In genomic region chr13:89113744-89114143, GRCh38 we compare ENCODE assay signal across 31 cellular contexts.
"Had no signal": no experiment of that assay in that cellular context is flagged by ENCODE, and none has a peak within 500 bp of the region (broad histone marks: within the 10 kb centered on the region; RNA-seq: fewer than 3 reads in every experiment).

No MANE protein-coding gene starts in this region.

- H3K36me3 Mint-ChIP-seq: activated CD8-positive, alpha-beta memory T cell treated with anti-CD3 and anti-CD28 coated beads, Interleukin-2, amount 10 ng/mL, durations not matched to agents 7 days and 5 days; activated naive CD4-positive, alpha-beta T cell treated with anti-CD3 and anti-CD28 coated beads, Interleukin-2, amount 50 U/mL, for 24 hours; mesothelial cell of epicardium; naive B cell; stimulated activated effector memory CD8-positive, alpha-beta T cell treated with anti-CD3 and anti-CD28 coated beads, Interleukin-12 subunit alpha, Interleukin-12 subunit beta, amount 100 ng/mL, for 72 hours had no signal

- H3K27ac ChIP-seq: breast epithelium, pancreas, prostate gland, sigmoid colon, thoracic aorta had no signal

- H3K4me1 Mint-ChIP-seq: activated CD4-positive, alpha-beta T cell treated with anti-CD3 and anti-CD28 coated beads for 36 hours; activated CD8-positive, alpha-beta memory T cell treated with anti-CD3 and anti-CD28 coated beads, Interleukin-2, amount 10 ng/mL, durations not matched to agents 7 days and 5 days; activated naive CD4-positive, alpha-beta T cell treated with anti-CD3 and anti-CD28 coated beads, Interleukin-2, amount 50 U/mL, for 24 hours; activated naive CD8-positive, alpha-beta T cell treated with anti-CD3 and anti-CD28 coated beads, Interleukin-2, amount 50 U/mL, for 24 hours; mesothelial cell of epicardium; naive B cell; nephron progenitor cell; stimulated activated effector memory CD8-positive, alpha-beta T cell treated with anti-CD3 and anti-CD28 coated beads, Interleukin-12 subunit alpha, Interleukin-12 subunit beta, amount 100 ng/mL, for 72 hours had no signal

- H3K36me3 ChIP-seq: breast epithelium, pancreas, prostate gland, sigmoid colon, thoracic aorta had no signal

- FAIRE-seq: kidney, pancreas, small intestine, urothelium cell line had no signal

- H3K27ac Mint-ChIP-seq: activated CD4-positive, alpha-beta T cell treated with anti-CD3 and anti-CD28 coated beads for 36 hours; activated CD8-positive, alpha-beta memory T cell treated with anti-CD3 and anti-CD28 coated beads, Interleukin-2, amount 10 ng/mL, durations not matched to agents 7 days and 5 days; activated CD8-positive, alpha-beta T cell treated with anti-CD3 and anti-CD28 coated beads, Interleukin-2, amount 10 ng/mL, durations not matched to agents 7 days and 5 days; activated naive CD4-positive, alpha-beta T cell treated with anti-CD3 and anti-CD28 coated beads, Interleukin-2, amount 50 U/mL, for 24 hours; activated naive CD8-positive, alpha-beta T cell treated with anti-CD3 and anti-CD28 coated beads, Interleukin-2, amount 50 U/mL, for 24 hours; activated T-helper 2 cell treated with anti-CD3 and anti-CD28 coated beads, Interferon-gamma antibody, Interleukin-2, Interleukin-4, amounts not matched to agents 10 μg/mL and 5 μg/mL and 100 μg/mL, durations not matched to agents 14 hours and 24 hours and 36 hours; mesothelial cell of epicardium; naive B cell; nephron progenitor cell; stimulated activated effector memory CD8-positive, alpha-beta T cell treated with anti-CD3 and anti-CD28 coated beads, Interleukin-12 subunit alpha, Interleukin-12 subunit beta, amount 100 ng/mL, for 72 hours; stimulated activated naive CD8-positive, alpha-beta T cell treated with anti-CD3 and anti-CD28 coated beads, Interleukin-15, Interleukin-2, amounts not matched to agents 100 ng/mL and 50 ng/mL, for 24 hours; T-helper 2 cell treated with Interferon-gamma antibody and Interleukin-4, amounts not matched to agents 5 μg/mL and 100 μg/mL, for 36 hours had no signal

- H3K4me3 Mint-ChIP-seq: activated CD4-positive, alpha-beta T cell treated with anti-CD3 and anti-CD28 coated beads for 36 hours; activated CD8-positive, alpha-beta memory T cell treated with anti-CD3 and anti-CD28 coated beads, Interleukin-2, amount 10 ng/mL, durations not matched to agents 7 days and 5 days; activated CD8-positive, alpha-beta T cell treated with anti-CD3 and anti-CD28 coated beads, Interleukin-2, amount 10 ng/mL, durations not matched to agents 7 days and 5 days; activated naive CD4-positive, alpha-beta T cell treated with anti-CD3 and anti-CD28 coated beads, Interleukin-2, amount 50 U/mL, for 24 hours; activated naive CD8-positive, alpha-beta T cell treated with anti-CD3 and anti-CD28 coated beads, Interleukin-2, amount 50 U/mL, for 24 hours; mesothelial cell of epicardium; naive B cell; nephron progenitor cell; stimulated activated effector memory CD8-positive, alpha-beta T cell treated with anti-CD3 and anti-CD28 coated beads, Interleukin-12 subunit alpha, Interleukin-12 subunit beta, amount 100 ng/mL, for 72 hours; stimulated activated naive CD8-positive, alpha-beta T cell treated with anti-CD3 and anti-CD28 coated beads, Interleukin-15, Interleukin-2, amounts not matched to agents 100 ng/mL and 50 ng/mL, for 24 hours; T-helper 2 cell treated with Interferon-gamma antibody and Interleukin-4, amounts not matched to agents 5 μg/mL and 100 μg/mL, for 36 hours had no signal

- H3K4me1 ChIP-seq: breast epithelium, pancreas, prostate gland, sigmoid colon had no signal

- H3K27me3 ChIP-seq: breast epithelium, pancreas, sigmoid colon had no signal

- H3K27me3 Mint-ChIP-seq: activated CD4-positive, alpha-beta T cell treated with anti-CD3 and anti-CD28 coated beads for 36 hours; activated CD8-positive, alpha-beta memory T cell treated with anti-CD3 and anti-CD28 coated beads, Interleukin-2, amount 10 ng/mL, durations not matched to agents 7 days and 5 days; activated naive CD8-positive, alpha-beta T cell treated with anti-CD3 and anti-CD28 coated beads, Interleukin-2, amount 50 U/mL, for 24 hours; naive B cell; stimulated activated naive CD8-positive, alpha-beta T cell treated with anti-CD3 and anti-CD28 coated beads, Interleukin-15, Interleukin-2, amounts not matched to agents 100 ng/mL and 50 ng/mL, for 24 hours had no signal

- H3K9me3 ChIP-seq: breast epithelium, pancreas, prostate gland, sigmoid colon, thoracic aorta had no signal

- H3K4me3 ChIP-seq: breast epithelium, pancreas, prostate gland, sigmoid colon, thoracic aorta had no signal

- H3K9me3 Mint-ChIP-seq: activated naive CD4-positive, alpha-beta T cell treated with anti-CD3 and anti-CD28 coated beads, Interleukin-2, amount 50 U/mL, for 24 hours; nephron progenitor cell; stimulated activated naive CD8-positive, alpha-beta T cell treated with anti-CD3 and anti-CD28 coated beads, Interleukin-15, Interleukin-2, amounts not matched to agents 100 ng/mL and 50 ng/mL, for 24 hours had no signal

- DNase-seq: activated CD4-positive, alpha-beta T cell treated with anti-CD3 and anti-CD28 coated beads for 36 hours; activated CD4-positive, CD25-positive, alpha-beta regulatory T cell; activated CD8-positive, alpha-beta memory T cell treated with anti-CD3 and anti-CD28 coated beads, Interleukin-2, amount 10 ng/mL, durations not matched to agents 7 days and 5 days; activated CD8-positive, alpha-beta T cell treated with anti-CD3 and anti-CD28 coated beads, Interleukin-2, amount 10 ng/mL, durations not matched to agents 7 days and 5 days; activated naive CD8-positive, alpha-beta T cell treated with anti-CD3 and anti-CD28 coated beads, Interleukin-2, amount 50 U/mL, for 24 hours; activated T-cell treated with anti-CD3 and anti-CD28 coated beads, Interleukin-2, amount 50 U/mL, for 48 hours; central memory CD4-positive, alpha-beta T cell; foreskin fibroblast; head of caudate nucleus; hippocampal formation; kidney; left colon; mammary epithelial cell; naive B cell; nephron progenitor cell; nucleus accumbens; pancreas; sigmoid colon; small intestine; stimulated activated CD4-positive, alpha-beta T cell treated with anti-CD3 and anti-CD28 coated beads, Interleukin-4, amount 100 ng/mL, for 24 hours; trophoblast cell had no signal
